Comparison of ENCODE assay signal across 25 cellular contexts in genomic region chr2:134325696-134326095, GRCh38.
DNase-seq lines count a peak whose midpoint lies in the region; ATAC-seq and TF ChIP-seq lines count a peak whose summit lies in the region.
"Had no signal": no experiment of that assay in that cellular context is flagged by ENCODE, and none has a peak within 500 bp of the region (broad histone marks: within the 10 kb centered on the region; RNA-seq: fewer than 3 reads in every experiment).

No MANE protein-coding gene starts in this region.

- DNase-seq in left ventricle myocardium inferior (no peak), Right ventricle myocardium inferior (ENCODE audit: missing footprints) (no peak), left lobe of liver (ENCODE audit: low spot score) (no peak), aorta (no peak)
- no peak for DNase-seq in effector CD4-positive, alpha-beta T cell
- DNase-seq: activated CD4-positive, alpha-beta T cell treated with anti-CD3 and anti-CD28 coated beads, Interleukin-2, amount 50 U/mL, for 48 hours; activated naive CD4-positive, alpha-beta T cell; activated T-cell treated with anti-CD3 and anti-CD28 coated beads for 4 hours; amniotic stem cell; colonic mucosa; esophagus squamous epithelium; kidney; NCI-H1105; NCI-H1930; NCI-H526; stimulated activated CD8-positive, alpha-beta memory T cell treated with anti-CD3 and anti-CD28 coated beads, Interleukin-4, amount 100 ng/mL, for 48 hours had no signal

- H3F3A ChIP-seq in SU-DHL-6 (ENCODE audit: insufficient read depth) = no peaks in the 10 kb centered on the region

- peak overlapping the region; percentile 39 for H3K27ac ChIP-seq in left ventricle myocardium inferior (replicated peaks)
- H3K27ac ChIP-seq in SU-DHL-6 (ENCODE audit: low read depth, low read length) = peak overlapping the region; percentile 45; the same call in 1 of the 2 replicates
- H3K27ac ChIP-seq in aorta (ENCODE audit: low read depth in 1 of 2, low read length in 2 of 2) = no peak overlapping the region
- H3K27ac ChIP-seq: breast epithelium, C4-2B, colonic mucosa, esophagus squamous epithelium, neutrophil, prostate gland, SJSA1, VCaP had no signal

- H3K27me3 ChIP-seq in left ventricle myocardium inferior (ENCODE audit: low read depth) (no peaks in the 10 kb centered on the region), SU-DHL-6 (ENCODE audit: low read length) (no peaks in the 10 kb centered on the region), aorta (ENCODE audit: control insufficient read depth in 1 of 2, insufficient read depth in 2 of 2, low read length in 1 of 2) (no peaks in the 10 kb centered on the region)
- H3K27me3 ChIP-seq: breast epithelium, colonic mucosa, esophagus squamous epithelium, neutrophil, SJSA1 had no signal

- 40 to 70% methylated on average over 1 of the region's 1 CpG for WGBS in aorta, 2 donors

- intact Hi-C loops in left ventricle myocardium inferior (cut with micrococcal nuclease) = no loop called here
- intact Hi-C loops in Right ventricle myocardium inferior (cut with DNase I) = no loop called here
- intact Hi-C loops in aorta (cut with DNase I) = no loop called here

- H3K36me3 ChIP-seq in left ventricle myocardium inferior (no peaks in the 10 kb centered on the region), SU-DHL-6 (ENCODE audit: low read length) (no peaks in the 10 kb centered on the region), aorta (ENCODE audit: control insufficient read depth in 1 of 2, insufficient read depth in 2 of 2, low read length in 1 of 2) (no peaks in the 10 kb centered on the region)
- H3K36me3 ChIP-seq: breast epithelium, colonic mucosa, esophagus squamous epithelium, neutrophil, prostate gland, SJSA1 had no signal

- no peak overlapping the region for H2AFZ ChIP-seq in SU-DHL-6 (ENCODE audit: low read depth, low read length, severe bottlenecking)

- no peak overlapping the region for H3K4me3 ChIP-seq in left ventricle myocardium inferior
- no peak overlapping the region for H3K4me3 ChIP-seq in SU-DHL-6 (ENCODE audit: insufficient read depth, low read length, poor library complexity, severe bottlenecking)
- no peak overlapping the region for H3K4me3 ChIP-seq in aorta (ENCODE audit: low read length in 2 of 2)
- H3K4me3 ChIP-seq: breast epithelium, colonic mucosa, esophagus squamous epithelium, prostate gland, SJSA1 had no signal

- no peaks in the 10 kb centered on the region for H3K79me2 ChIP-seq in SU-DHL-6 (ENCODE audit: insufficient read depth, low read length)

- H3K9me3 ChIP-seq in left ventricle myocardium inferior (replicated peaks) (no peaks in the 10 kb centered on the region), SU-DHL-6 (ENCODE audit: insufficient read depth, low read length) (no peaks in the 10 kb centered on the region), aorta (ENCODE audit: control insufficient read depth, low read length) (no peaks in the 10 kb centered on the region)
- H3K9me3 ChIP-seq: breast epithelium, colonic mucosa, neutrophil, prostate gland, SJSA1 had no signal

- H3K4me1 ChIP-seq in left ventricle myocardium inferior (peaks cover 66% of the 10 kb centered on the region), aorta (ENCODE audit: control insufficient read depth in 1 of 2, insufficient read depth in 2 of 2, low read length in 2 of 2) (peaks cover 2% of the 10 kb centered on the region in 2 donors)
- H3K4me1 ChIP-seq: breast epithelium, colonic mucosa, prostate gland, SJSA1 had no signal

- H4K20me1 ChIP-seq in SU-DHL-6 (ENCODE audit: low read depth, low read length) = no peaks in the 10 kb centered on the region

- no peaks in the 10 kb centered on the region for H3K9me2 ChIP-seq in SU-DHL-6 (replicated peaks; ENCODE audit: insufficient read depth, low read length)

- no peak overlapping the region for H3K9ac ChIP-seq in SU-DHL-6 (ENCODE audit: low read length)

- TF ChIP-seq CTCF in left ventricle myocardium inferior (IDR thresholded peaks at IDR 0.05; ENCODE audit: borderline replicate concordance) = no peak
- no peak for TF ChIP-seq CTCF in SU-DHL-6 (IDR thresholded peaks at IDR 0.05; ENCODE audit: insufficient read depth, low read length, poor library complexity, severe bottlenecking)

- H3K4me2 ChIP-seq in SU-DHL-6 (ENCODE audit: low read depth, low read length, poor library complexity, severe bottlenecking) = peak overlapping the region; percentile 39

- ATAC-seq in Right ventricle myocardium inferior = no peak
- peak; percentile 78 for ATAC-seq in left lobe of liver
- peak; percentile 65 for ATAC-seq in aorta (ENCODE audit: low FRiP score)
- no peak for ATAC-seq in GM19463 (IDR thresholded peaks at IDR 0.05; ENCODE audit: unreplicated experiment)
- ATAC-seq: HCT116 had no signal

Comparison
In these comparisons a context has a peak if more than half of its experiments do, and no peak if none do; other contexts are left out.
1. H3K27ac ChIP-seq: peak in left ventricle myocardium inferior (single experiment) and SU-DHL-6 (single experiment); none in aorta (0 of 2).
2. ATAC-seq: peak in left lobe of liver (single experiment) and aorta (single experiment); none in Right ventricle myocardium inferior (single experiment) and GM19463 (single experiment).